Comparison of ENCODE assay signal across 1 cellular context in genomic region chr18:54116541-54117257, GRCh38.
TF ChIP-seq lines count a peak whose summit lies in the region.

No MANE protein-coding gene starts in this region.

TF ChIP-seq in HepG2, 621 proteins besides CTCF, POLR2A, EP300 and RAD21 (continued from another document):
- no peak for TF ChIP-seq IKZF5 (CRISPR knock-in tag; IDR thresholded peaks at IDR 0.05)
